Comparison of ENCODE assay signal across 18 cellular contexts in the genomic region with DNA sequence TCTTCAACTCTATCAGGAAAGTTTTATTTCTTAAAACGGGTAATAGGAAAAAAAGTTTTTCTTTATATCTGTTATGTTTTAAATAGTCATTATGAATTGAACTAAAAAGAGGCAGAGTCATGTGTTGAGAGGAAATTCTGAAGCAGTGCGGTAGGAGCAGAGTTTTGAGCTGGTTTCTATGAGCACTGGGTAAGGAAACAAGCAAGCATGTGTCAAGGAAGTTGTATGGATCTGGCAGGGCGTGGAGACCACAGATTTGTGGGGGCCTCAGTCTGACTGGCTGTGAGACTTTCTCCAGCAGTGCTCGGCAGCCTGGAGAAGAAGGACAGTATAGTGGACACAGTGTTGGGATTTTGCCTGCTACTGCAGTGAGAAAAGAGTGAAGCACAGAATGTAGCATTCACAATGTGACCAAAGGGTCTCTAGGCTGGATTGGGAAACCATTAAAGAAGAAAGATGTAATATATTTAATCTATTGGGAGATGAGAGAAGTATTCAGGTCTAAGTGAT.
"Had no signal": no experiment of that assay in that cellular context is flagged by ENCODE, and none has a peak within 500 bp of the region (broad histone marks: within the 10 kb centered on the region; RNA-seq: fewer than 3 reads in every experiment).

No MANE protein-coding gene starts in this region.

- H3K36me3 Mint-ChIP-seq: natural killer cell treated with Interleukin-12 subunit alpha and Interleukin-12 subunit beta and Interleukin-15 and Interleukin-18, amount 100 ng/mL, for 72 hours had no signal

- H3K4me3 Mint-ChIP-seq: activated B cell treated with CpG ODN at 0.5 μM for 24 hours; activated naive CD8-positive, alpha-beta T cell treated with anti-CD3 and anti-CD28 coated beads, Interleukin-2, amount 10 ng/mL, durations not matched to agents 7 days and 5 days; activated T-helper 1 cell treated with anti-CD3 and anti-CD28 coated beads, Interleukin-12 subunit alpha, Interleukin-12 subunit beta, Interleukin-2, Interleukin-4 antibody, amounts not matched to agents 30 ng/mL and 10 ng/mL and 1 ng/mL, durations not matched to agents 14 hours and 24 hours and 36 hours; natural killer cell treated with Interleukin-12 subunit alpha and Interleukin-12 subunit beta and Interleukin-15 and Interleukin-18, amount 100 ng/mL, for 72 hours; stimulated activated naive CD8-positive, alpha-beta T cell treated with anti-CD3 and anti-CD28 coated beads, Interleukin-15, Interleukin-2, amounts not matched to agents 100 ng/mL and 50 ng/mL, for 24 hours had no signal

- H3K9me3 Mint-ChIP-seq: activated B cell treated with CpG ODN at 0.5 μM for 24 hours; activated naive CD8-positive, alpha-beta T cell treated with anti-CD3 and anti-CD28 coated beads, Interleukin-2, amount 10 ng/mL, durations not matched to agents 7 days and 5 days; activated T-helper 1 cell treated with anti-CD3 and anti-CD28 coated beads, Interleukin-12 subunit alpha, Interleukin-12 subunit beta, Interleukin-2, Interleukin-4 antibody, amounts not matched to agents 30 ng/mL and 10 ng/mL and 1 ng/mL, durations not matched to agents 14 hours and 24 hours and 36 hours had no signal

- H3K27ac ChIP-seq: breast epithelium, dorsolateral prefrontal cortex, heart left ventricle, psoas muscle, right lobe of liver, SJCRH30, spleen, thoracic aorta had no signal

- DNase-seq: activated B cell treated with CpG ODN at 0.5 μM for 24 hours; activated naive CD8-positive, alpha-beta T cell treated with anti-CD3 and anti-CD28 coated beads, Interleukin-2, amount 10 ng/mL, durations not matched to agents 7 days and 5 days; aorta; dorsolateral prefrontal cortex; heart left ventricle; islet precursor cell; nucleus accumbens; psoas muscle; right lobe of liver; SJCRH30; spleen; stimulated activated CD8-positive, alpha-beta memory T cell treated with anti-CD3 and anti-CD28 coated beads, Interleukin-4, amount 100 ng/mL, for 48 hours had no signal

- H3K4me1 Mint-ChIP-seq: activated B cell treated with CpG ODN at 0.5 μM for 24 hours had no signal

- H3K9me3 ChIP-seq: breast epithelium, heart left ventricle, psoas muscle, right lobe of liver, SJCRH30, spleen, thoracic aorta had no signal

- H3K4me3 ChIP-seq: breast epithelium, dorsolateral prefrontal cortex, heart left ventricle, psoas muscle, right lobe of liver, SJCRH30, spleen, thoracic aorta had no signal

- H3K36me3 ChIP-seq: breast epithelium, heart left ventricle, right lobe of liver, SJCRH30, spleen, thoracic aorta had no signal

- H3K27me3 Mint-ChIP-seq: activated B cell treated with CpG ODN at 0.5 μM for 24 hours; activated naive CD8-positive, alpha-beta T cell treated with anti-CD3 and anti-CD28 coated beads, Interleukin-2, amount 10 ng/mL, durations not matched to agents 7 days and 5 days; natural killer cell treated with Interleukin-12 subunit alpha and Interleukin-12 subunit beta and Interleukin-15 and Interleukin-18, amount 100 ng/mL, for 72 hours; stimulated activated naive CD8-positive, alpha-beta T cell treated with anti-CD3 and anti-CD28 coated beads, Interleukin-15, Interleukin-2, amounts not matched to agents 100 ng/mL and 50 ng/mL, for 24 hours had no signal

- H3K4me1 ChIP-seq: breast epithelium, psoas muscle, right lobe of liver, SJCRH30, spleen had no signal

- H3K27ac Mint-ChIP-seq: activated B cell treated with CpG ODN at 0.5 μM for 24 hours; activated naive CD8-positive, alpha-beta T cell treated with anti-CD3 and anti-CD28 coated beads, Interleukin-2, amount 10 ng/mL, durations not matched to agents 7 days and 5 days; activated T-helper 1 cell treated with anti-CD3 and anti-CD28 coated beads, Interleukin-12 subunit alpha, Interleukin-12 subunit beta, Interleukin-2, Interleukin-4 antibody, amounts not matched to agents 30 ng/mL and 10 ng/mL and 1 ng/mL, durations not matched to agents 14 hours and 24 hours and 36 hours; natural killer cell treated with Interleukin-12 subunit alpha and Interleukin-12 subunit beta and Interleukin-15 and Interleukin-18, amount 100 ng/mL, for 72 hours had no signal

- ATAC-seq: heart left ventricle, left lobe of liver, psoas muscle, right lobe of liver had no signal

- H3K27me3 ChIP-seq: breast epithelium, dorsolateral prefrontal cortex, heart left ventricle, right lobe of liver, SJCRH30, spleen had no signal
